In genomic region chr6:138774370-138774769, GRCh38 we compare ENCODE assay signal across 9 cellular contexts. TPM values are rescaled to one million over a fixed set of nuclear protein-coding genes. Genes with fewer than 3 reads are reported as not detected.
DNase-seq lines count a peak whose midpoint lies in the region; TF ChIP-seq lines count a peak whose summit lies in the region.
"Had no signal": no experiment of that assay in that cellular context is flagged by ENCODE, and none has a peak within 500 bp of the region (broad histone marks: within the 10 kb centered on the region; RNA-seq: fewer than 3 reads in every experiment).

No MANE protein-coding gene starts in this region.

- H3K4me1 ChIP-seq in BLaER1 treated with 17β-estradiol and CSF1 and Interleukin-3, amounts not matched to agents 10 nM and 100 nM, result peaks cover 15 to 23% (median 19%) of the 10 kb centered on the region in 10 experiments
- peaks cover 19% of the 10 kb centered on the region for H3K4me1 ChIP-seq in OCI-LY3 (ENCODE audit: low read length)
- H3K4me1 ChIP-seq in neural progenitor cell, result peaks cover 6% of the 10 kb centered on the region

- TF ChIP-seq CTCF in OCI-LY3 (IDR thresholded peaks at IDR 0.05; ENCODE audit: low read depth, low read length), result no peak
- TF ChIP-seq CTCF in epithelial cell of esophagus (IDR thresholded peaks at IDR 0.05; ENCODE audit: insufficient read depth, low read depth, low read length, missing control alignments), result no peak
- TF ChIP-seq CTCF in neural progenitor cell (IDR thresholded peaks at IDR 0.05), result no peak

- peak overlapping the region; percentile 79 to 97 (median 89) for H3K4me2 ChIP-seq in BLaER1 treated with 17β-estradiol and CSF1 and Interleukin-3, amounts not matched to agents 10 nM and 100 nM
- H3K4me2 ChIP-seq in OCI-LY3 (ENCODE audit: low read length) (peak overlapping the region; percentile 84), neural progenitor cell (peak overlapping the region; percentile 95)

- no peaks in the 10 kb centered on the region for H4K20me1 ChIP-seq in BLaER1 treated with 17β-estradiol and CSF1 and Interleukin-3, amounts not matched to agents 10 nM and 100 nM
- H4K20me1 ChIP-seq in OCI-LY3 (ENCODE audit: insufficient read depth, low read length) (no peaks in the 10 kb centered on the region), neural progenitor cell (ENCODE audit: low read depth) (no peaks in the 10 kb centered on the region)

- 0 out of 2 replicates have a peak overlapping the region, but pooled peaks have one; percentile 90 for H2AFZ ChIP-seq in OCI-LY3 (ENCODE audit: low read depth, low read length)
- no peak overlapping the region for H2AFZ ChIP-seq in neural progenitor cell (replicated peaks)

- H3K27me3 ChIP-seq in BLaER1 treated with 17β-estradiol and CSF1 and Interleukin-3, amounts not matched to agents 10 nM and 100 nM, result no peaks in the 10 kb centered on the region
- no peaks in the 10 kb centered on the region for H3K27me3 ChIP-seq in OCI-LY3 (ENCODE audit: low read depth, low read length)
- H3K27me3 ChIP-seq in neural progenitor cell, result no peaks in the 10 kb centered on the region

- no peaks in the 10 kb centered on the region for H3K36me3 Mint-ChIP-seq in neural progenitor cell

- no peak overlapping the region for H3K27ac Mint-ChIP-seq in neural progenitor cell

- H3K4me3 ChIP-seq in BLaER1 treated with 17β-estradiol and CSF1 and Interleukin-3, amounts not matched to agents 10 nM and 100 nM, result peak overlapping the region; percentile 70 to 93 (median 88)
- peak overlapping the region; percentile 97 for H3K4me3 ChIP-seq in OCI-LY3 (ENCODE audit: low read length)
- H3K4me3 ChIP-seq in epithelial cell of esophagus (ENCODE audit: low read length), result peak overlapping the region; percentile 71
- peak overlapping the region; percentile 97 for H3K4me3 ChIP-seq in neural progenitor cell

- no peaks in the 10 kb centered on the region for H3K9me3 ChIP-seq in BLaER1 treated with 17β-estradiol and CSF1 and Interleukin-3, amounts not matched to agents 10 nM and 100 nM (replicated peaks in 1 of 11)
- H3K9me3 ChIP-seq in OCI-LY3 (ENCODE audit: insufficient read depth, low read length) (no peaks in the 10 kb centered on the region), neural progenitor cell (ENCODE audit: low read depth) (no peaks in the 10 kb centered on the region)

- peak overlapping the region; percentile 100 for H3K4me3 Mint-ChIP-seq in neural progenitor cell

- no peaks in the 10 kb centered on the region for H3K9me3 Mint-ChIP-seq in neural progenitor cell

- peaks cover 18% of the 10 kb centered on the region for H3K4me1 Mint-ChIP-seq in neural progenitor cell

- peaks cover 0 to 19% (median 0%) of the 10 kb centered on the region in 11 experiments; a peak in 8 of 22 replicates for H3K36me3 ChIP-seq in BLaER1 treated with 17β-estradiol and CSF1 and Interleukin-3, amounts not matched to agents 10 nM and 100 nM
- H3K36me3 ChIP-seq in OCI-LY3 (replicated peaks; ENCODE audit: low read depth, low read length), result no peaks in the 10 kb centered on the region
- peaks cover 3% of the 10 kb centered on the region for H3K36me3 ChIP-seq in neural progenitor cell

- peak overlapping the region in 8 of 11 experiments; percentile 89 to 98 (median 94); a peak in 11 of 22 replicates for H3K27ac ChIP-seq in BLaER1 treated with 17β-estradiol and CSF1 and Interleukin-3, amounts not matched to agents 10 nM and 100 nM
- no peak overlapping the region for H3K27ac ChIP-seq in OCI-LY3 (ENCODE audit: low read length)
- no peak overlapping the region for H3K27ac ChIP-seq in neural progenitor cell

- peaks cover 2% of the 10 kb centered on the region for H3K27me3 Mint-ChIP-seq in neural progenitor cell (ENCODE audit: insufficient read depth, low read depth)

- peak overlapping the region; percentile 84 to 94 (median 90) for H3K9ac ChIP-seq in BLaER1 treated with 17β-estradiol and CSF1 and Interleukin-3, amounts not matched to agents 10 nM and 100 nM
- H3K9ac ChIP-seq in OCI-LY3 (ENCODE audit: low read length) (peak overlapping the region; percentile 90; the same call in 1 of the 2 replicates), neural progenitor cell (peak overlapping the region; percentile 56)

- no peaks in the 10 kb centered on the region for H3F3A ChIP-seq in neural progenitor cell (ENCODE audit: low read depth)

- DNase-seq in epithelial cell of esophagus (ENCODE audit: low read depth), result no peak
- DNase-seq in neural progenitor cell (ENCODE audit: low spot score), result peak; percentile 32
- DNase-seq in RKO (ENCODE audit: low spot score), result no peak
- no peak for DNase-seq in NOMO-1 (lab: John Stamatoyannopoulos, UW; ENCODE audit: unreplicated experiment in 2 of 2)
- DNase-seq in amniotic stem cell (lab: John Stamatoyannopoulos, UW), result no peak
- no peak for DNase-seq in NCI-H2029 treated with DMSO at 0.1 percent for 48 hours (lab: John Stamatoyannopoulos, UW)
- DNase-seq: stimulated activated CD4-positive, alpha-beta T cell treated with anti-CD3 and anti-CD28 coated beads, Interleukin-2, amount 100 ng/mL, for 24 hours had no signal

- 0 out of 2 replicates have a peak, but pooled peaks cover 3% of the 10 kb centered on the region for H3K79me2 ChIP-seq in OCI-LY3 (ENCODE audit: low read length)
- H3K79me2 ChIP-seq in neural progenitor cell (ENCODE audit: low read depth), result peaks cover 11% of the 10 kb centered on the region

RNA-seq across cellular contexts. Expression of gene CCDC28A, which starts 0.8 kb away (rescaled TPM):
- 22.1 and 30.2 TPM in 2 replicates for total RNA-seq in neural progenitor cell (ENCODE audit: low replicate concordance)

RNA-seq across cellular contexts. Expression of gene ECT2L, which starts 21.5 kb away (rescaled TPM):
- 0.06 TPM in 1 of 2 replicates, not detected in the other for total RNA-seq in neural progenitor cell (ENCODE audit: low replicate concordance)

Comparison
In these comparisons a context has a peak if more than half of its experiments do, and no peak if none do; other contexts are left out.
1. H3K27ac ChIP-seq: peak in BLaER1 treated with 17β-estradiol and CSF1 and Interleukin-3, amounts not matched to agents 10 nM and 100 nM (8 of 11); none in OCI-LY3 (single experiment) and neural progenitor cell (single experiment).
2. Peak in every context shown above with its lines, with median percentiles within 50 percentile points of each other: H3K4me2 ChIP-seq, H3K4me3 ChIP-seq and H3K9ac ChIP-seq.